In genomic region chr5:59790399-59791130, GRCh38 we compare ENCODE assay signal across 8 cellular contexts.
A peak's percentile ranks its signal among the peaks of the same experiment; 100 is the strongest.
DNase-seq lines count a peak whose midpoint lies in the region; ATAC-seq and TF ChIP-seq lines count a peak whose summit lies in the region.

No MANE protein-coding gene starts in this region.

- CTCF ChIA-PET in activated B cell treated with CpG ODN at 0.5 μM for 24 hours (lab: Charles Lee), result interaction anchor here (0.7 to 1.1 kb wide), 2 partner anchors 10 to 284 kb away, joined by 3 to 4 read pairs; no protein-coding TSS in a partner anchor

- peak overlapping the region; percentile 96 for H3K27ac Mint-ChIP-seq in activated B cell treated with CpG ODN at 0.5 μM for 24 hours
- H3K27ac Mint-ChIP-seq in natural killer cell treated with Interleukin-12 subunit alpha and Interleukin-12 subunit beta and Interleukin-15 and Interleukin-18, amount 100 ng/mL, for 72 hours, result peak overlapping the region; percentile 5 to 23

- TF ChIP-seq CTCF in activated B cell treated with CpG ODN at 0.5 μM for 24 hours (IDR thresholded peaks at IDR 0.05), result no peak

- POLR2A ChIA-PET in activated B cell treated with CpG ODN at 0.5 μM for 24 hours (lab: Charles Lee), result interaction anchor here (0.7 to 2.4 kb wide), 8 partner anchors 9 to 453 kb away, joined by 3 to 12 read pairs (median 8); no protein-coding TSS in a partner anchor

- no peaks in the 10 kb centered on the region for H3K9me3 Mint-ChIP-seq in activated B cell treated with CpG ODN at 0.5 μM for 24 hours
- H3K9me3 Mint-ChIP-seq in natural killer cell treated with Interleukin-12 subunit alpha and Interleukin-12 subunit beta and Interleukin-15 and Interleukin-18, amount 100 ng/mL, for 72 hours, result no peaks in the 10 kb centered on the region

- no peaks in the 10 kb centered on the region for H3K36me3 Mint-ChIP-seq in activated B cell treated with CpG ODN at 0.5 μM for 24 hours (ENCODE audit: low read depth)
- no peaks in the 10 kb centered on the region for H3K36me3 Mint-ChIP-seq in natural killer cell treated with Interleukin-12 subunit alpha and Interleukin-12 subunit beta and Interleukin-15 and Interleukin-18, amount 100 ng/mL, for 72 hours

- DNase-seq in activated B cell treated with CpG ODN at 0.5 μM for 24 hours, result no peak
- no peak for DNase-seq in natural killer cell treated with Interleukin-12 subunit alpha and Interleukin-12 subunit beta and Interleukin-15 and Interleukin-18, amount 100 ng/mL, for 72 hours (ENCODE audit: low spot score)
- DNase-seq in D341Med (ENCODE audit: low spot score), result no peak
- no peak for DNase-seq in activated gamma-delta T cell (lab: John Stamatoyannopoulos, UW)
- no peak for DNase-seq in activated effector memory CD4-positive, alpha-beta T cell treated with anti-CD3 and anti-CD28 coated beads, Interleukin-2, amount 50 U/mL, for 16 hours
- DNase-seq in KG1 (lab: John Stamatoyannopoulos, UW), result no peak

- peaks cover 66% of the 10 kb centered on the region for H3K4me1 Mint-ChIP-seq in activated B cell treated with CpG ODN at 0.5 μM for 24 hours
- peaks cover 6 to 8% of the 10 kb centered on the region in 2 donors for H3K4me1 Mint-ChIP-seq in natural killer cell treated with Interleukin-12 subunit alpha and Interleukin-12 subunit beta and Interleukin-15 and Interleukin-18, amount 100 ng/mL, for 72 hours (ENCODE audit: low read depth in 2 of 2)

- H3K4me3 Mint-ChIP-seq in activated B cell treated with CpG ODN at 0.5 μM for 24 hours, result peak overlapping the region; percentile 74
- peak overlapping the region; percentile 21 for H3K4me3 Mint-ChIP-seq in natural killer cell treated with Interleukin-12 subunit alpha and Interleukin-12 subunit beta and Interleukin-15 and Interleukin-18, amount 100 ng/mL, for 72 hours

- ATAC-seq in GM18517 (IDR thresholded peaks at IDR 0.05; ENCODE audit: unreplicated experiment) (peak; percentile 69), HG02763 (IDR thresholded peaks at IDR 0.05; ENCODE audit: unreplicated experiment) (peak; percentile 69), activated B cell treated with CpG ODN at 0.5 μM for 24 hours (ENCODE audit: low read depth) (peak; percentile 90)
- no peak for ATAC-seq in natural killer cell treated with Interleukin-12 subunit alpha and Interleukin-12 subunit beta and Interleukin-15 and Interleukin-18, amount 100 ng/mL, for 72 hours

- no peaks in the 10 kb centered on the region for H3K27me3 Mint-ChIP-seq in activated B cell treated with CpG ODN at 0.5 μM for 24 hours
- H3K27me3 Mint-ChIP-seq in natural killer cell treated with Interleukin-12 subunit alpha and Interleukin-12 subunit beta and Interleukin-15 and Interleukin-18, amount 100 ng/mL, for 72 hours, result peaks cover 16% of the 10 kb centered on the region in 2 donors

- intact Hi-C loops in activated B cell treated with CpG ODN at 0.5 μM for 24 hours (cut with micrococcal nuclease), result loop anchor here (1.0 to 2.0 kb wide), 4 partner anchors 9 to 664 kb away; no protein-coding TSS in a partner anchor

Comparison
In these comparisons a context has a peak if more than half of its experiments do, and no peak if none do; other contexts are left out.
1. ATAC-seq: peak in GM18517 (single experiment), HG02763 (single experiment) and activated B cell treated with CpG ODN at 0.5 μM for 24 hours (single experiment); none in natural killer cell treated with Interleukin-12 subunit alpha and Interleukin-12 subunit beta and Interleukin-15 and Interleukin-18, amount 100 ng/mL, for 72 hours (0 of 2).